ENCODE assay signal across 20 cellular contexts in genomic region chr2:112787294-112787693, GRCh38. TPM values are rescaled to one million over a fixed set of nuclear protein-coding genes. Genes with fewer than 3 reads are reported as not detected.
A peak's percentile ranks its signal among the peaks of the same experiment; 100 is the strongest.
DNase-seq lines count a peak whose midpoint lies in the region; TF ChIP-seq lines count a peak whose summit lies in the region.
"Had no signal": no experiment of that assay in that cellular context is flagged by ENCODE, and none has a peak within 500 bp of the region (broad histone marks: within the 10 kb centered on the region; RNA-seq: fewer than 3 reads in every experiment).

No MANE protein-coding gene starts in this region.

- no peaks in the 10 kb centered on the region for H3K9me2 ChIP-seq in PC-9 (ENCODE audit: insufficient read depth)

- CTCF ChIA-PET in PC-9 (lab: Charles Lee): interaction anchor here (0.6 kb wide), 1 partner anchor 215 kb away, joined by 4 read pairs; no protein-coding TSS in a partner anchor

- TF ChIP-seq CTCF in PC-9 (conservative IDR thresholded peaks at IDR 0.05) (no peak), spleen (IDR thresholded peaks at IDR 0.05 in 8 of 11, conservative IDR thresholded peaks at IDR 0.05 in 3 of 11) (no peak)

- no TSS peak for BruUV-seq in PC-9 (replicated peaks; lab: Mats Ljungman, UMichigan)

- peak overlapping the region; percentile 78 for H3K27ac ChIP-seq in PC-9
- H3K27ac ChIP-seq in epithelial cell of prostate: peak overlapping the region; percentile 98
- peak overlapping the region in 5 of 8 donors; percentile 23 to 67 (median 29) for H3K27ac ChIP-seq in spleen
- H3K27ac ChIP-seq: KMS-11 had no signal

- peak overlapping the region; percentile 30 for H3K4me2 ChIP-seq in PC-9
- H3K4me2 ChIP-seq: KMS-11 had no signal

- H3K27me3 ChIP-seq in PC-9 (ENCODE audit: insufficient read depth, low read depth): no peaks in the 10 kb centered on the region
- no peaks in the 10 kb centered on the region for H3K27me3 ChIP-seq in spleen (replicated peaks in 1 of 7)
- H3K27me3 ChIP-seq: BE2C had no signal

- no peaks in the 10 kb centered on the region for H4K20me1 ChIP-seq in PC-9 (ENCODE audit: insufficient read depth)

- H2AFZ ChIP-seq in PC-9: no peak overlapping the region

- H3K9me3 ChIP-seq in PC-9 (ENCODE audit: insufficient read depth, low read depth) (peaks cover 13% of the 10 kb centered on the region), spleen (no peaks in the 10 kb centered on the region)
- H3K9me3 ChIP-seq: BE2C had no signal

- no peak overlapping the region for H3K4me3 ChIP-seq in PC-9
- H3K4me3 ChIP-seq in spleen: no peak overlapping the region

- no peaks in the 10 kb centered on the region for H3K36me3 ChIP-seq in PC-9 (ENCODE audit: low read depth)
- H3K36me3 ChIP-seq in spleen: no peaks in the 10 kb centered on the region
- H3K36me3 ChIP-seq: BE2C had no signal

- no peak for TF ChIP-seq POLR2A in spleen (IDR thresholded peaks at IDR 0.05)

- DNase-seq in NOMO-1 treated with DMSO at 0.1 percent for 48 hours (lab: John Stamatoyannopoulos, UW; ENCODE audit: unreplicated experiment): peak; percentile 5
- no peak for DNase-seq in NOMO-1 treated with dmso at 0.1 percent for 144 hours (lab: John Stamatoyannopoulos, UW; ENCODE audit: unreplicated experiment)
- peak in 1 of 2 experiments; percentile 67 for DNase-seq in PC-9
- no peak for DNase-seq in epithelial cell of prostate (ENCODE audit: low read depth, low spot score)
- DNase-seq in spleen: no peak
- no peak for DNase-seq in NCI-H2171 treated with DMSO at 0.1 percent for 48 hours (lab: John Stamatoyannopoulos, UW)
- no peak for DNase-seq in DMS53 (lab: John Stamatoyannopoulos, UW)
- no peak for DNase-seq in NCI-H1417 (lab: John Stamatoyannopoulos, UW)
- DNase-seq: 8988T; BE2C; CD8-positive, alpha-beta memory T cell; DMS79 treated with DMSO at 0.1 percent for 48 hours; NCI-H1092 treated with DMSO at 0.1 percent for 48 hours; NCI-H2081 treated with DMSO at 0.1 percent for 48 hours; NCI-H510A; NCI-H748 treated with DMSO at 0.1 percent for 48 hours; SW 1271 had no signal

- POLR2A ChIA-PET in PC-9 (lab: Charles Lee; ENCODE audit: unreplicated experiment): no interaction called here

- 60 to 78% (median 70%) methylated on average over 3 of the region's 3 CpGs for WGBS in spleen, 5 donors

- no peaks in the 10 kb centered on the region for H3K79me2 ChIP-seq in PC-9 (ENCODE audit: low read depth)

- H3K4me1 ChIP-seq in PC-9 (replicated peaks; ENCODE audit: insufficient read depth) (peaks cover 41% of the 10 kb centered on the region), spleen (peaks cover 0 to 45% (median 0%) of the 10 kb centered on the region in 6 donors)
- H3K4me1 ChIP-seq: BE2C had no signal

- intact Hi-C loops in PC-9 (cut with micrococcal nuclease; ENCODE audit: unreplicated experiment) (no loop called here), spleen (cut with DNase I; ENCODE audit: low total_unique reads) (no loop called here)

- peaks cover 2% of the 10 kb centered on the region; the same call in 1 of the 2 replicates for H3F3A ChIP-seq in PC-9 (ENCODE audit: insufficient read depth, low read depth)

RNA-seq across cellular contexts. Expression of gene IL1A, which starts 3.0 kb away (rescaled TPM):
- 0.55 TPM in 2 replicates for total RNA-seq in PC-9 (2021)
- total RNA-seq in spleen: under 1 TPM in 5 of 7 donors, not detected in 2; 0.22 to 0.98 (median 0.70) TPM
- 1 to 10 TPM in 1 of 3 donors, under 1 TPM in 2; 0.21 to 1.6 (median 0.67) TPM for polyA plus RNA-seq in spleen
- total RNA-seq: G401, Right ventricle myocardium inferior had no signal
- polyA plus RNA-seq: CD8-positive, alpha-beta memory T cell had no signal

RNA-seq across cellular contexts. Expression of gene CKAP2L, which starts 22.9 kb away (rescaled TPM):
- total RNA-seq in PC-9 (2021) (17.7 and 28.7 TPM in 2 replicates), spleen (1 to 10 TPM in 6 of 7 donors, under 1 TPM in 1; 0.55 to 3.5 (median 2.1) TPM)
- polyA plus RNA-seq in spleen: 1 to 10 TPM in 1 of 3 donors, under 1 TPM in 2; 0.20 to 1.3 (median 0.83) TPM
- polyA plus RNA-seq: CD8-positive, alpha-beta memory T cell had no signal

RNA-seq across cellular contexts. Expression of gene IL1B, which starts 49.3 kb away (rescaled TPM):
- total RNA-seq in PC-9 (2021) (1.4 TPM in 2 replicates), spleen (10 to 100 TPM in 6 of 7 donors, 1 to 10 TPM in 1; 6.9 to 81.9 (median 16.1) TPM)
- 1 to 10 TPM; 3.4 to 5.4 (median 5.1) TPM for polyA plus RNA-seq in spleen
- total RNA-seq: CD8-positive, alpha-beta memory T cell; G401; Right ventricle myocardium inferior had no signal
- polyA plus RNA-seq: CD8-positive, alpha-beta memory T cell had no signal

Comparison
In these comparisons a context has a peak if more than half of its experiments do, and no peak if none do; other contexts are left out.
1. H3K27ac ChIP-seq: peak in every context shown above with its lines; median percentile 98 in epithelial cell of prostate; 78 in PC-9; 29 in spleen.